In genomic region chr1:45490623-45491463, GRCh38 we compare ENCODE assay signal across 9 cellular contexts. TPM values are rescaled to one million over a fixed set of nuclear protein-coding genes. Genes with fewer than 3 reads are reported as not detected.
DNase-seq lines count a peak whose midpoint lies in the region; ATAC-seq and TF ChIP-seq lines count a peak whose summit lies in the region.
"Had no signal": no experiment of that assay in that cellular context is flagged by ENCODE, and none has a peak within 500 bp of the region (broad histone marks: within the 10 kb centered on the region; RNA-seq: fewer than 3 reads in every experiment).

Gene TESK2, minus strand, starts transcription at chr1:45491163. Its CDS starts 33,378 bp downstream, at chr1:45457785.

- no peaks in the 10 kb centered on the region for H3K9me3 Mint-ChIP-seq in CD14-positive monocyte
- H3K9me3 Mint-ChIP-seq in activated CD4-positive, alpha-beta T cell treated with anti-CD3 and anti-CD28 coated beads, Interleukin-2, amount 10 ng/mL, durations not matched to agents 24 days and 14 days: no peaks in the 10 kb centered on the region
- H3K9me3 Mint-ChIP-seq: stimulated activated naive CD8-positive, alpha-beta T cell treated with anti-CD3 and anti-CD28 coated beads, Interleukin-15, Interleukin-2, amounts not matched to agents 100 ng/mL and 50 ng/mL, for 24 hours had no signal

- DNase-seq in CD14-positive monocyte (ENCODE audit: low spot score) (peak; percentile 98), NCI-H524 treated with DMSO at 0.1 percent for 48 hours (lab: John Stamatoyannopoulos, UW) (peak; percentile 96), dermis blood vessel endothelial cell (peak; percentile 100), left lobe of liver (ENCODE audit: low spot score) (peak; percentile 99)
- peak; percentile 99 for DNase-seq in activated CD4-positive, alpha-beta T cell treated with anti-CD3 and anti-CD28 coated beads, Interleukin-2, amount 10 ng/mL, durations not matched to agents 24 days and 14 days
- peak; percentile 93 to 94 for DNase-seq in stimulated activated CD4-positive, alpha-beta T cell treated with anti-CD3 and anti-CD28 coated beads, Interleukin-2, amount 100 ng/mL, for 24 hours

- intact Hi-C loops in CD14-positive monocyte (cut with micrococcal nuclease): loop anchor here in 1 of 2 donors (2.0 to 5.0 kb wide), 3 partner anchors 79 to 479 kb away; partner anchors contain the start of genes HECTD3 and UROD
- intact Hi-C loops in activated CD4-positive, alpha-beta T cell treated with anti-CD3 and anti-CD28 coated beads, Interleukin-2, amount 10 ng/mL, durations not matched to agents 24 days and 14 days (cut with micrococcal nuclease): loop anchor here (1.0 to 10.0 kb wide), 8 partner anchors 9 to 759 kb away; partner anchors contain the start of genes AKR1A1, BTBD19, CCDC163 and DYNLT4

- TF ChIP-seq CTCF in CD14-positive monocyte (IDR thresholded peaks at IDR 0.05): no peak

- peak within 1 kb of the TSS in 1 of 7 donors; percentile 21 for H3K27ac Mint-ChIP-seq in CD14-positive monocyte
- H3K27ac Mint-ChIP-seq in activated CD4-positive, alpha-beta T cell treated with anti-CD3 and anti-CD28 coated beads, Interleukin-2, amount 10 ng/mL, durations not matched to agents 24 days and 14 days: no peak within 1 kb of the TSS
- H3K27ac Mint-ChIP-seq: stimulated activated naive CD8-positive, alpha-beta T cell treated with anti-CD3 and anti-CD28 coated beads, Interleukin-15, Interleukin-2, amounts not matched to agents 100 ng/mL and 50 ng/mL, for 24 hours had no signal

- ATAC-seq in GM19351 (IDR thresholded peaks at IDR 0.05; ENCODE audit: unreplicated experiment) (peak; percentile 85), HG03469 (IDR thresholded peaks at IDR 0.05; ENCODE audit: unreplicated experiment) (peak; percentile 75), left lobe of liver (peak; percentile 93)

- H3K36me3 Mint-ChIP-seq in CD14-positive monocyte: peaks cover 8 to 11% of the 10 kb centered on the region in 2 donors
- peaks cover 6% of the 10 kb centered on the region for H3K36me3 Mint-ChIP-seq in activated CD4-positive, alpha-beta T cell treated with anti-CD3 and anti-CD28 coated beads, Interleukin-2, amount 10 ng/mL, durations not matched to agents 24 days and 14 days (ENCODE audit: low read depth)

- peaks cover 5% of the 10 kb centered on the region for H3K4me1 Mint-ChIP-seq in CD14-positive monocyte
- H3K4me1 Mint-ChIP-seq in activated CD4-positive, alpha-beta T cell treated with anti-CD3 and anti-CD28 coated beads, Interleukin-2, amount 10 ng/mL, durations not matched to agents 24 days and 14 days: peaks cover 13% of the 10 kb centered on the region

- no peak within 1 kb of the TSS for H3K4me3 Mint-ChIP-seq in CD14-positive monocyte
- no peak within 1 kb of the TSS for H3K4me3 Mint-ChIP-seq in activated CD4-positive, alpha-beta T cell treated with anti-CD3 and anti-CD28 coated beads, Interleukin-2, amount 10 ng/mL, durations not matched to agents 24 days and 14 days
- H3K4me3 Mint-ChIP-seq: stimulated activated naive CD8-positive, alpha-beta T cell treated with anti-CD3 and anti-CD28 coated beads, Interleukin-15, Interleukin-2, amounts not matched to agents 100 ng/mL and 50 ng/mL, for 24 hours had no signal

- H3K27me3 Mint-ChIP-seq in CD14-positive monocyte (ENCODE audit: low read depth in 3 of 3): peaks cover 0 to 3% (median 3%) of the 10 kb centered on the region in 3 donors
- H3K27me3 Mint-ChIP-seq in activated CD4-positive, alpha-beta T cell treated with anti-CD3 and anti-CD28 coated beads, Interleukin-2, amount 10 ng/mL, durations not matched to agents 24 days and 14 days: peaks cover 11% of the 10 kb centered on the region
- H3K27me3 Mint-ChIP-seq: stimulated activated naive CD8-positive, alpha-beta T cell treated with anti-CD3 and anti-CD28 coated beads, Interleukin-15, Interleukin-2, amounts not matched to agents 100 ng/mL and 50 ng/mL, for 24 hours had no signal

RNA-seq across cellular contexts. Expression of gene TESK2, which starts in this region (rescaled TPM):
- polyA plus RNA-seq in CD14-positive monocyte: 1 to 10 TPM; 3.9 to 4.1 TPM
- 1.7 and 2.6 TPM in 2 replicates for total RNA-seq in activated CD4-positive, alpha-beta T cell treated with anti-CD3 and anti-CD28 coated beads, Interleukin-2, amount 10 ng/mL, durations not matched to agents 24 days and 14 days
- total RNA-seq in dermis blood vessel endothelial cell (6.7 and 7.7 TPM in 2 replicates), left lobe of liver (7.0 TPM)

Comparison
In these comparisons a context has a peak if more than half of its experiments do, and no peak if none do; other contexts are left out.
1. Peak in every context shown above with its lines: DNase-seq and ATAC-seq.